ENCODE assay signal across 8 cellular contexts in genomic region chr17:58632324-58633314, GRCh38. TPM values are rescaled to one million over a fixed set of nuclear protein-coding genes. Genes with fewer than 3 reads are reported as not detected.
DNase-seq lines count a peak whose midpoint lies in the region; ATAC-seq and TF ChIP-seq lines count a peak whose summit lies in the region.

No MANE protein-coding gene starts in this region.

- no peak for TF ChIP-seq POLR2A in GM18505 (IDR thresholded peaks at IDR 0.05; ENCODE audit: borderline replicate concordance, extremely low read depth, insufficient read depth, insufficient read length)

- peak overlapping the region; percentile 0; the same call in 1 of the 2 replicates for H2AFZ ChIP-seq in GM23338

- no peaks in the 10 kb centered on the region for H4K20me1 ChIP-seq in GM23338 (replicated peaks; ENCODE audit: insufficient read depth)

- DNase-seq in GM23338 (ENCODE audit: low spot score) (peak; percentile 46), SJSA1 (ENCODE audit: low read depth in 1 of 2, low spot score in 2 of 2) (no peak), fibroblast of mammary gland (ENCODE audit: low read depth) (no peak), retinal pigment epithelial cell (ENCODE audit: low read depth) (no peak), RKO (ENCODE audit: low spot score) (no peak), CD14-positive monocyte (ENCODE audit: low spot score) (no peak)
- DNase-seq in stimulated activated naive CD4-positive, alpha-beta T cell treated with Interleukin-2 at 50 U/mL for 16 hours (lab: John Stamatoyannopoulos, UW), result no peak

- intact Hi-C loops in CD14-positive monocyte (cut with micrococcal nuclease), result loop anchor here in 1 of 2 donors (2.0 kb wide), 2 partner anchors 26 to 114 kb away; no protein-coding TSS in a partner anchor

- no peak overlapping the region; the same call in 2 of the 3 replicates for H3K4me3 Mint-ChIP-seq in GM23338
- no peak overlapping the region for H3K4me3 Mint-ChIP-seq in CD14-positive monocyte

- H3K27me3 Mint-ChIP-seq in GM23338 (ENCODE audit: insufficient read depth, low read depth, poor library complexity) (no peaks in the 10 kb centered on the region), CD14-positive monocyte (ENCODE audit: low read depth in 3 of 3) (peaks cover 1 to 12% (median 2%) of the 10 kb centered on the region in 3 donors)

- H3K4me1 ChIP-seq in GM23338 (ENCODE audit: insufficient read depth), result no peaks in the 10 kb centered on the region; the same call in 1 of the 2 replicates
- H3K4me1 ChIP-seq in SJSA1 (replicated peaks), result peaks cover 23% of the 10 kb centered on the region

- H3K9me2 ChIP-seq in GM23338 (ENCODE audit: insufficient read depth), result no peaks in the 10 kb centered on the region

- peak overlapping the region; percentile 57 for H3K4me2 ChIP-seq in GM23338

- H3K4me3 ChIP-seq in GM23338 (peak overlapping the region; percentile 43), SJSA1 (peak overlapping the region; percentile 24), fibroblast of mammary gland (ENCODE audit: control insufficient read depth, low read depth, low read length) (peak overlapping the region; percentile 48), retinal pigment epithelial cell (ENCODE audit: low read length) (peak overlapping the region; percentile 62)

- ATAC-seq in GM23338 (peak; percentile 4; the same call in 1 of the 3 replicates), GM18505 (IDR thresholded peaks at IDR 0.05; ENCODE audit: unreplicated experiment) (no peak)

- H3K27me3 ChIP-seq in GM23338 (ENCODE audit: insufficient read depth) (no peaks in the 10 kb centered on the region), SJSA1 (replicated peaks) (peaks cover 5% of the 10 kb centered on the region)

- H3K36me3 Mint-ChIP-seq in GM23338 (ENCODE audit: low read depth), result no peaks in the 10 kb centered on the region
- no peaks in the 10 kb centered on the region for H3K36me3 Mint-ChIP-seq in CD14-positive monocyte

- H3K4me1 Mint-ChIP-seq in GM23338, result no peaks in the 10 kb centered on the region; the same call in 2 of the 3 replicates
- peaks cover 6% of the 10 kb centered on the region for H3K4me1 Mint-ChIP-seq in CD14-positive monocyte

- H3K9me3 ChIP-seq in SJSA1 (replicated peaks), result no peaks in the 10 kb centered on the region

- H3K36me3 ChIP-seq in GM23338 (ENCODE audit: insufficient read depth) (no peaks in the 10 kb centered on the region), SJSA1 (no peaks in the 10 kb centered on the region)

- no peaks in the 10 kb centered on the region; the same call in 1 of the 2 replicates for H3F3A ChIP-seq in GM23338 (replicated peaks; ENCODE audit: low read depth)

- H3K27ac Mint-ChIP-seq in GM23338 (no peak overlapping the region; the same call in 1 of the 2 replicates), CD14-positive monocyte (peak overlapping the region in 1 of 7 donors; percentile 55)

- peak overlapping the region; percentile 86 for H3K27ac ChIP-seq in GM23338 (ENCODE audit: low read depth)
- H3K27ac ChIP-seq in SJSA1, result peak overlapping the region; percentile 100

- TF ChIP-seq CTCF in GM23338 (conservative IDR thresholded peaks at IDR 0.05; ENCODE audit: low read depth in 2 of 2) (no peak), fibroblast of mammary gland (conservative IDR thresholded peaks at IDR 0.05; ENCODE audit: control insufficient read depth, insufficient read depth, low read depth, low read length) (no peak), retinal pigment epithelial cell (conservative IDR thresholded peaks at IDR 0.05; ENCODE audit: low read depth, low read length) (no peak), CD14-positive monocyte (IDR thresholded peaks at IDR 0.05) (no peak)

- no peaks in the 10 kb centered on the region for H3K9me3 Mint-ChIP-seq in GM23338
- no peaks in the 10 kb centered on the region for H3K9me3 Mint-ChIP-seq in CD14-positive monocyte

- H3K79me2 ChIP-seq in GM23338 (replicated peaks; ENCODE audit: insufficient read depth), result no peaks in the 10 kb centered on the region

TF ChIP-seq in GM23338, 12 proteins besides CTCF, POLR2A, EP300 and RAD21 (continues in another document):
- TF ChIP-seq REST (IDR thresholded peaks at IDR 0.05; ENCODE audit: unreplicated experiment), result no peak

RNA-seq across cellular contexts. Expression of gene TEX14, which starts 59.2 kb away (rescaled TPM):
- 0.78 and 0.80 TPM in 2 replicates for total RNA-seq in GM23338 (2014; rRNA removed; shearing (Covaris generic))
- 2.5 and 2.6 TPM in 2 replicates for polyA plus RNA-seq in GM23338 (2016; fragmentation: Nextera tagmentation; extraction: Ambion mirVana)
- 0.03 and 0.13 TPM in 2 replicates for total RNA-seq in SJSA1 (2014; rRNA removed; shearing (Covaris generic))
- polyA plus RNA-seq in CD14-positive monocyte, result not detected

RNA-seq across cellular contexts. Expression of gene RAD51C, which starts 59.8 kb away (rescaled TPM):
- total RNA-seq in GM23338 (2014; rRNA removed; shearing (Covaris generic)), result 9.3 and 19.6 TPM in 2 replicates
- polyA plus RNA-seq in GM23338 (2016; fragmentation: Nextera tagmentation; extraction: Ambion mirVana) (25.5 and 33.6 TPM in 2 replicates), CD14-positive monocyte (10 to 100 TPM; 13.1 to 14.5 TPM)
- total RNA-seq in SJSA1 (2014; rRNA removed; shearing (Covaris generic)), result 74.9 and 77.8 TPM in 2 replicates
